In the genomic region with DNA sequence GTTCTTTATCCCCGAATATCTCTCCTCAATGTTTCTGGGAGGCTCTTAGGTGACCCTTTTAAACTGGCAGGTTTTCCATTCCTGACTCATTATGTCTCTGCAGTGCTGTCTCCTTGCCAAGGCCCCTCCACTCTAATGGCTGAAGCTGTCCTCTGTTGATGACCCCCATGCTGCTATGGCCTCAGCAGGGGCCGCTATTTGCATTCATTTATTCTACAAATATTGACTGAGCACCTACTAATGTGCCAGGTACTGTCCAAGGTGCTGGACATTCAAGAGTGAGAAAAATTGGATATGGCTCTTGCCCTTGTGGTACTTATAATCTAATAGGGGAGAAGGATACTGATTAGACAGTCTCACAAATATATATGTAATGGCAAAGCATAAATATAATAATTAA, we compare ENCODE assay signal across 1 cellular context.
A peak's percentile ranks its signal among the peaks of the same experiment; 100 is the strongest.
TF ChIP-seq lines count a peak whose summit lies in the region.

No MANE protein-coding gene starts in this region.

TF ChIP-seq in HepG2, 621 proteins besides CTCF, POLR2A, EP300 and RAD21 (continued from another document):
- TF ChIP-seq, protein P1, sequence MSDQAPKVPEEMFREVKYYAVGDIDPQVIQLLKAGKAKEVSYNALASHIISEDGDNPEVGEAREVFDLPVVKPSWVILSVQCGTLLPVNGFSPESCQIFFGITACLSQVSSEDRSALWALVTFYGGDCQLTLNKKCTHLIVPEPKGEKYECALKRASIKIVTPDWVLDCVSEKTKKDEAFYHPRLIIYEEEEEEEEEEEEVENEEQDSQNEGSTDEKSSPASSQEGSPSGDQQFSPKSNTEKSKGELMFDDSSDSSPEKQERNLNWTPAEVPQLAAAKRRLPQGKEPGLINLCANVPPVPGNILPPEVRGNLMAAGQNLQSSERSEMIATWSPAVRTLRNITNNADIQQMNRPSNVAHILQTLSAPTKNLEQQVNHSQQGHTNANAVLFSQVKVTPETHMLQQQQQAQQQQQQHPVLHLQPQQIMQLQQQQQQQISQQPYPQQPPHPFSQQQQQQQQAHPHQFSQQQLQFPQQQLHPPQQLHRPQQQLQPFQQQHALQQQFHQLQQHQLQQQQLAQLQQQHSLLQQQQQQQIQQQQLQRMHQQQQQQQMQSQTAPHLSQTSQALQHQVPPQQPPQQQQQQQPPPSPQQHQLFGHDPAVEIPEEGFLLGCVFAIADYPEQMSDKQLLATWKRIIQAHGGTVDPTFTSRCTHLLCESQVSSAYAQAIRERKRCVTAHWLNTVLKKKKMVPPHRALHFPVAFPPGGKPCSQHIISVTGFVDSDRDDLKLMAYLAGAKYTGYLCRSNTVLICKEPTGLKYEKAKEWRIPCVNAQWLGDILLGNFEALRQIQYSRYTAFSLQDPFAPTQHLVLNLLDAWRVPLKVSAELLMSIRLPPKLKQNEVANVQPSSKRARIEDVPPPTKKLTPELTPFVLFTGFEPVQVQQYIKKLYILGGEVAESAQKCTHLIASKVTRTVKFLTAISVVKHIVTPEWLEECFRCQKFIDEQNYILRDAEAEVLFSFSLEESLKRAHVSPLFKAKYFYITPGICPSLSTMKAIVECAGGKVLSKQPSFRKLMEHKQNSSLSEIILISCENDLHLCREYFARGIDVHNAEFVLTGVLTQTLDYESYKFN (CRISPR knock-in tag; conservative IDR thresholded peaks at IDR 0.05) = no peak
- TF ChIP-seq GABPA (IDR thresholded peaks at IDR 0.05; ENCODE audit: low read depth, low read length) (no peak), GABPA (CRISPR knock-in tag; IDR thresholded peaks at IDR 0.05; ENCODE audit: low read depth) (no peak), ZNF331 (CRISPR knock-in tag; IDR thresholded peaks at IDR 0.05) (0 out of 2 replicates have a peak, but pooled peaks have one; percentile 18), EHMT2 (IDR thresholded peaks at IDR 0.05; ENCODE audit: borderline replicate concordance, low read depth, low read length) (peak; percentile 89; the same call in 1 of the 2 replicates), POGZ (CRISPR knock-in tag; IDR thresholded peaks at IDR 0.05) (no peak), ZNF607 (CRISPR knock-in tag; IDR thresholded peaks at IDR 0.05; ENCODE audit: borderline replicate concordance) (0 out of 2 replicates have a peak, but pooled peaks have one; percentile 33), MIXL1 (CRISPR knock-in tag; IDR thresholded peaks at IDR 0.05) (peak; percentile 63; the same call in 1 of the 2 replicates), ZNF564 (CRISPR knock-in tag; IDR thresholded peaks at IDR 0.05) (no peak), ZNF207 (IDR thresholded peaks at IDR 0.05; ENCODE audit: borderline replicate concordance) (no peak)
- TF ChIP-seq, protein P2, sequence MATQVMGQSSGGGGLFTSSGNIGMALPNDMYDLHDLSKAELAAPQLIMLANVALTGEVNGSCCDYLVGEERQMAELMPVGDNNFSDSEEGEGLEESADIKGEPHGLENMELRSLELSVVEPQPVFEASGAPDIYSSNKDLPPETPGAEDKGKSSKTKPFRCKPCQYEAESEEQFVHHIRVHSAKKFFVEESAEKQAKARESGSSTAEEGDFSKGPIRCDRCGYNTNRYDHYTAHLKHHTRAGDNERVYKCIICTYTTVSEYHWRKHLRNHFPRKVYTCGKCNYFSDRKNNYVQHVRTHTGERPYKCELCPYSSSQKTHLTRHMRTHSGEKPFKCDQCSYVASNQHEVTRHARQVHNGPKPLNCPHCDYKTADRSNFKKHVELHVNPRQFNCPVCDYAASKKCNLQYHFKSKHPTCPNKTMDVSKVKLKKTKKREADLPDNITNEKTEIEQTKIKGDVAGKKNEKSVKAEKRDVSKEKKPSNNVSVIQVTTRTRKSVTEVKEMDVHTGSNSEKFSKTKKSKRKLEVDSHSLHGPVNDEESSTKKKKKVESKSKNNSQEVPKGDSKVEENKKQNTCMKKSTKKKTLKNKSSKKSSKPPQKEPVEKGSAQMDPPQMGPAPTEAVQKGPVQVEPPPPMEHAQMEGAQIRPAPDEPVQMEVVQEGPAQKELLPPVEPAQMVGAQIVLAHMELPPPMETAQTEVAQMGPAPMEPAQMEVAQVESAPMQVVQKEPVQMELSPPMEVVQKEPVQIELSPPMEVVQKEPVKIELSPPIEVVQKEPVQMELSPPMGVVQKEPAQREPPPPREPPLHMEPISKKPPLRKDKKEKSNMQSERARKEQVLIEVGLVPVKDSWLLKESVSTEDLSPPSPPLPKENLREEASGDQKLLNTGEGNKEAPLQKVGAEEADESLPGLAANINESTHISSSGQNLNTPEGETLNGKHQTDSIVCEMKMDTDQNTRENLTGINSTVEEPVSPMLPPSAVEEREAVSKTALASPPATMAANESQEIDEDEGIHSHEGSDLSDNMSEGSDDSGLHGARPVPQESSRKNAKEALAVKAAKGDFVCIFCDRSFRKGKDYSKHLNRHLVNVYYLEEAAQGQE (IDR thresholded peaks at IDR 0.05; ENCODE audit: borderline replicate concordance in 1 of 2, low read depth in 1 of 2, low read length in 2 of 2) = peak; percentile 51 to 95
